ENCODE assay signal across 9 cellular contexts in the genomic region with DNA sequence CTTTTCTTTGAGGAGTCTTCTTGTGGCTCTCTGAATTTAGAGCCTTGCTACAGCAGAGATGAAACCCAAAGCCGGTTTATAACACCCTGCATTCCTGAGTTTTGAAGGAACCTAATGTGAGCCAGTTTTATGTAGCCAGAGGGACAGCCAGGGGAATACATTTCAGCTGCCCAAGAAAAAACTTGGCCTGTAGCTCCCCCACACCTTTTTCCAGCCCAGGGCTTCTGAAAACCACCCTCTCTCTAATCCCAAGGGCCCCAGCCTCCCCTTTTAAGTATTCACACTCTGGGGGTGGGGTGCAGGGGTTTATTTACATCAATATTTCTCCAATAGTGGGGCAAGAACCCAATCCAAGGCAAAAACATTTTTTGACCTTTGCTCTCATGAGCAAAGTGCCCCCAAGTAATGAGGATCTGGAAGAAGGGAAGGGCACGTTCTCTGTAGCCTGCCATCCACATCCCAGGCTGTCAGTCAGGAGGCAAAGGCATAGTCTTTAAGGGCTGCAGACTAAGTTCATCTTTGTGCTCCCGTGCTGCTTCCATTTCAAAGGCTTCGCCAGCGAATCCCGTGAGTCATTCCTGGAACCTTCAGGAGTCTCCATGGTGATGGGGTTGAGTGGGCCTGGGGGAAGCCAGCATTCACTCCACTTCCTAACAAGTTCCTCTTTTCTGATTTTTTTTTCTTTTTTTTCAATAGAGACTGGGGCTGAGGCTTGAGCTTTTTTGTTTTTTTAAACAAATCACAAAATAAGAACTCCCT. TPM values are rescaled to one million over a fixed set of nuclear protein-coding genes. Genes with fewer than 3 reads are reported as not detected.
DNase-seq lines count a peak whose midpoint lies in the region; ATAC-seq and TF ChIP-seq lines count a peak whose summit lies in the region.
"Had no signal": no experiment of that assay in that cellular context is flagged by ENCODE, and none has a peak within 500 bp of the region (broad histone marks: within the 10 kb centered on the region; RNA-seq: fewer than 3 reads in every experiment).

No MANE protein-coding gene starts in this region.

- H3K79me2 ChIP-seq in trophoblast cell (ENCODE audit: control insufficient read depth, insufficient read depth, low read length, poor library complexity), result peaks cover 12% of the 10 kb centered on the region

- H3K14ac ChIP-seq in trophoblast cell (ENCODE audit: low read length), result peak overlapping the region; percentile 30

- DNase-seq in Daoy (ENCODE audit: low read depth) (peak; percentile 83), NOMO-1 treated with DMSO at 0.1 percent for 48 hours (lab: John Stamatoyannopoulos, UW; ENCODE audit: unreplicated experiment) (peak; percentile 38), fibroblast of mammary gland (ENCODE audit: low read depth) (peak; percentile 93), trophoblast cell (peak; percentile 11 to 52), GM19240 (ENCODE audit: insufficient read length, low spot score) (no peak), NCI-H1105 treated with DMSO at 0.1 percent for 48 hours (lab: John Stamatoyannopoulos, UW) (no peak)
- no peak for DNase-seq in T-helper 2 cell treated with Interferon-gamma antibody and Interleukin-4, amounts not matched to agents 5 μg/mL and 100 μg/mL, for 36 hours (ENCODE audit: low spot score)

- H3K4me3 Mint-ChIP-seq in T-helper 2 cell treated with Interferon-gamma antibody and Interleukin-4, amounts not matched to agents 5 μg/mL and 100 μg/mL, for 36 hours, result no peak overlapping the region

- no peak for TF ChIP-seq CTCF in fibroblast of mammary gland (conservative IDR thresholded peaks at IDR 0.05; ENCODE audit: control insufficient read depth, insufficient read depth, low read depth, low read length)

- H3K9me3 ChIP-seq in trophoblast cell (ENCODE audit: insufficient read depth, low read depth, low read length), result no peaks in the 10 kb centered on the region
- H3K9me3 ChIP-seq: mucosa of descending colon had no signal

- peak overlapping the region; percentile 97 for H2BK5ac ChIP-seq in trophoblast cell (ENCODE audit: low read depth, low read length, poor library complexity)

- no peak overlapping the region for H2AFZ ChIP-seq in trophoblast cell (ENCODE audit: insufficient read depth, low read length, poor library complexity)

- H3K4me3 ChIP-seq in fibroblast of mammary gland (ENCODE audit: control insufficient read depth, low read depth, low read length), result no peak overlapping the region
- H3K4me3 ChIP-seq in trophoblast cell (ENCODE audit: low read depth, low read length), result no peak overlapping the region
- H3K4me3 ChIP-seq: mucosa of descending colon had no signal

- peaks cover 60% of the 10 kb centered on the region for H3K79me1 ChIP-seq in trophoblast cell (ENCODE audit: low read length)

- H3K23ac ChIP-seq in trophoblast cell (ENCODE audit: low read length), result no peak overlapping the region

- no CpG with 5 or more reads among the region's 6 CpGs for WGBS in trophoblast cell (ENCODE audit: extremely low coverage, insufficient coverage, insufficient read length)

- peak overlapping the region; percentile 98 for H4K91ac ChIP-seq in trophoblast cell (ENCODE audit: low read depth, low read length)

- peak overlapping the region; percentile 60 for H3K4ac ChIP-seq in trophoblast cell (ENCODE audit: low read depth, low read length)

- peak overlapping the region; percentile 95 for H2BK120ac ChIP-seq in trophoblast cell (ENCODE audit: insufficient read depth, low read length, poor library complexity)

- H2AK5ac ChIP-seq in trophoblast cell (ENCODE audit: low read length), result no peak overlapping the region

- no peak overlapping the region for H3K9ac ChIP-seq in trophoblast cell (ENCODE audit: low read length)

- H3K4me2 ChIP-seq in trophoblast cell (ENCODE audit: low read length), result peak overlapping the region; percentile 38

- H3K27ac Mint-ChIP-seq in T-helper 2 cell treated with Interferon-gamma antibody and Interleukin-4, amounts not matched to agents 5 μg/mL and 100 μg/mL, for 36 hours, result no peak overlapping the region

- H3K36me3 ChIP-seq in trophoblast cell (ENCODE audit: control insufficient read depth in 1 of 2, insufficient read depth in 2 of 2, low read length in 2 of 2), result no peaks in the 10 kb centered on the region

- H3K18ac ChIP-seq in trophoblast cell (ENCODE audit: low read length), result no peak overlapping the region

- H3K4me1 ChIP-seq in trophoblast cell (ENCODE audit: control insufficient read depth in 1 of 2, insufficient read depth in 2 of 2, low read length in 2 of 2), result peaks cover 44 to 52% of the 10 kb centered on the region in 2 experiments

- H4K8ac ChIP-seq in trophoblast cell (ENCODE audit: low read depth, low read length), result peak overlapping the region; percentile 91

- peak overlapping the region; percentile 81 for H2BK12ac ChIP-seq in trophoblast cell (ENCODE audit: low read length)

- peaks cover 9% of the 10 kb centered on the region for H3K4me1 Mint-ChIP-seq in T-helper 2 cell treated with Interferon-gamma antibody and Interleukin-4, amounts not matched to agents 5 μg/mL and 100 μg/mL, for 36 hours (ENCODE audit: low read depth)

- peaks cover 9% of the 10 kb centered on the region for H3K27me3 Mint-ChIP-seq in T-helper 2 cell treated with Interferon-gamma antibody and Interleukin-4, amounts not matched to agents 5 μg/mL and 100 μg/mL, for 36 hours (ENCODE audit: low read depth)

- peak overlapping the region; percentile 91 for H3K27ac ChIP-seq in trophoblast cell (ENCODE audit: low read depth, low read length)

- H4K12ac ChIP-seq in trophoblast cell (ENCODE audit: low read depth, low read length), result no peak overlapping the region

- no peaks in the 10 kb centered on the region for H3K36me3 Mint-ChIP-seq in T-helper 2 cell treated with Interferon-gamma antibody and Interleukin-4, amounts not matched to agents 5 μg/mL and 100 μg/mL, for 36 hours (ENCODE audit: low read depth)

- no peaks in the 10 kb centered on the region for H3K9me3 Mint-ChIP-seq in T-helper 2 cell treated with Interferon-gamma antibody and Interleukin-4, amounts not matched to agents 5 μg/mL and 100 μg/mL, for 36 hours

- no peak for ATAC-seq in HG02970 (IDR thresholded peaks at IDR 0.05; ENCODE audit: low FRiP score, unreplicated experiment)
- ATAC-seq: mucosa of descending colon had no signal

- H3K27me3 ChIP-seq in trophoblast cell (ENCODE audit: insufficient read depth, low read length), result no peaks in the 10 kb centered on the region

RNA-seq across cellular contexts. Expression of a gene that starts 33.2 kb away (rescaled TPM):
- total RNA-seq in Daoy (2014; rRNA removed; shearing (Covaris generic)), result 0.86 TPM in 1 of 2 replicates, not detected in the other
- 0.58 and 0.63 TPM in 2 replicates for polyA plus RNA-seq in trophoblast cell (2013)

RNA-seq across cellular contexts. Expression of a gene that starts 59.6 kb away (rescaled TPM):
- not detected in 2 replicates for total RNA-seq in Daoy (2014; rRNA removed; shearing (Covaris generic))
- 0.12 TPM in 1 of 2 replicates, not detected in the other for polyA plus RNA-seq in trophoblast cell (2013)
- total RNA-seq: mucosa of descending colon had no signal

Comparison
In these comparisons a context has a peak if more than half of its experiments do, and no peak if none do; other contexts are left out.
1. DNase-seq: peak in Daoy (single experiment), NOMO-1 treated with DMSO at 0.1 percent for 48 hours (single experiment), fibroblast of mammary gland (single experiment) and trophoblast cell (2 of 2); none in GM19240 (single experiment), T-helper 2 cell treated with Interferon-gamma antibody and Interleukin-4, amounts not matched to agents 5 μg/mL and 100 μg/mL, for 36 hours (single experiment) and NCI-H1105 treated with DMSO at 0.1 percent for 48 hours (single experiment).